In the genomic region with DNA sequence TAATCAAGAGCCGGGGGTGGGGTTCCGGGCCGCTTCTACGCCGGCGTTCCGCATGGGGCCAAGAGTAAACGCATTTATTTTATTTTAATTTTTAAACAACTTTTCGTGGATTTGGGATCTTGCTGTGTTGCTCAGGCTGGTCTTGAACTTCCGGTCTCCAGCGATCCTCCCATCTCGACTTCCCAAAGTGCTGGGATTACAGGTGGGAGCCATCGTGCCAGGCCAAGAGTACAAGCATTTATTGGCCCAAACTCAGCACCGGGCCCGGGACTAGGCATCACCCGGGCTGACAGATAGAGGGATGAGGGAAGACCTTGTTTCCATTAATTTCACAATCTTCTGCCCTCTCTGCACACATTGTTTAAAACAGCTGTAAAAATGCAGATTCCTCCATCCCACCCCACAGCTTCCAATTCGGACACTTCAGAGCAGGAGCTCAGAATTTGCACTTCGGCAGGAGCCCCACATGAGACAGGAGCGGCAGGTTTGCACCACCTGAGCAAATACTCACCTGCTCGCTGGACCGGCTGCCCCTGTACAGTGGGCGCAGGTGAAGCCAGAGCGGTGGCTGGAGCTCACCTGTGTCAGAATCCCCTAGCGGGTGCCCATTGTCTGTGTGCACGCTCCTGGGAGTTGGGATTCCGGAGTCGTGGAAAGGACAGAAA, we compare ENCODE assay signal across 8 cellular contexts. TPM values are rescaled to one million over a fixed set of nuclear protein-coding genes. Genes with fewer than 3 reads are reported as not detected.
DNase-seq lines count a peak whose midpoint lies in the region; ATAC-seq and TF ChIP-seq lines count a peak whose summit lies in the region.

No MANE protein-coding gene starts in this region.

- no peaks in the 10 kb centered on the region for H3K27me3 ChIP-seq in SU-DHL-6 (ENCODE audit: low read length)
- no peaks in the 10 kb centered on the region for H3K27me3 ChIP-seq in right cardiac atrium (ENCODE audit: control insufficient read depth, insufficient read depth)
- H3K27me3 ChIP-seq in stomach smooth muscle (ENCODE audit: control insufficient read depth in 1 of 2, insufficient read depth in 2 of 2, low read length in 2 of 2) = peaks cover 0 to 6% of the 10 kb centered on the region in 2 donors

- peaks cover 24% of the 10 kb centered on the region for H3K4me1 Mint-ChIP-seq in activated CD4-positive, alpha-beta T cell treated with anti-CD3 and anti-CD28 coated beads, Interleukin-2, amount 10 ng/mL, durations not matched to agents 7 days and 5 days

- no peaks in the 10 kb centered on the region for H3K9me3 Mint-ChIP-seq in activated CD4-positive, alpha-beta T cell treated with anti-CD3 and anti-CD28 coated beads, Interleukin-2, amount 10 ng/mL, durations not matched to agents 7 days and 5 days

- H3K9me3 ChIP-seq in SU-DHL-6 (ENCODE audit: insufficient read depth, low read length) (no peaks in the 10 kb centered on the region), right cardiac atrium (ENCODE audit: control insufficient read depth, low read length) (no peaks in the 10 kb centered on the region), stomach smooth muscle (ENCODE audit: control insufficient read depth in 2 of 2, low read length in 2 of 2) (no peaks in the 10 kb centered on the region)

- H3K9me2 ChIP-seq in SU-DHL-6 (replicated peaks; ENCODE audit: insufficient read depth, low read length) = no peaks in the 10 kb centered on the region

- POLR2A ChIA-PET in activated CD4-positive, alpha-beta T cell treated with anti-CD3 and anti-CD28 coated beads, Interleukin-2, amount 10 ng/mL, durations not matched to agents 7 days and 5 days (lab: Charles Lee) = no interaction called here

- H3F3A ChIP-seq in SU-DHL-6 (ENCODE audit: insufficient read depth) = peaks cover 32% of the 10 kb centered on the region

- intact Hi-C loops in right cardiac atrium (cut with DNase I) = no loop called here

- peak overlapping the region; percentile 74 for H3K4me2 ChIP-seq in SU-DHL-6 (ENCODE audit: low read depth, low read length, poor library complexity, severe bottlenecking)

- H3K36me3 ChIP-seq in SU-DHL-6 (ENCODE audit: low read length) = no peaks in the 10 kb centered on the region
- no peaks in the 10 kb centered on the region for H3K36me3 ChIP-seq in stomach smooth muscle (ENCODE audit: control insufficient read depth in 2 of 2, insufficient read depth in 2 of 2, low read length in 2 of 2)

- H3K79me2 ChIP-seq in SU-DHL-6 (ENCODE audit: insufficient read depth, low read length) = peaks cover 35% of the 10 kb centered on the region

- H3K27ac ChIP-seq in SU-DHL-6 (ENCODE audit: low read depth, low read length) (no peak overlapping the region), right cardiac atrium (ENCODE audit: low read length) (no peak overlapping the region), stomach smooth muscle (ENCODE audit: low read length) (no peak overlapping the region)

- H3K27ac Mint-ChIP-seq in activated CD4-positive, alpha-beta T cell treated with anti-CD3 and anti-CD28 coated beads, Interleukin-2, amount 10 ng/mL, durations not matched to agents 7 days and 5 days = peak overlapping the region; percentile 41

- peak overlapping the region; percentile 55 for H3K4me3 Mint-ChIP-seq in activated CD4-positive, alpha-beta T cell treated with anti-CD3 and anti-CD28 coated beads, Interleukin-2, amount 10 ng/mL, durations not matched to agents 7 days and 5 days

- H3K4me3 ChIP-seq in SU-DHL-6 (ENCODE audit: insufficient read depth, low read length, poor library complexity, severe bottlenecking) (peak overlapping the region; percentile 57), right cardiac atrium (ENCODE audit: low read length) (peak overlapping the region; percentile 31), stomach smooth muscle (ENCODE audit: low read length in 2 of 2) (peak overlapping the region; percentile 21 to 63)

- H4K20me1 ChIP-seq in SU-DHL-6 (ENCODE audit: low read depth, low read length) = no peaks in the 10 kb centered on the region

- WGBS in right cardiac atrium = 43% methylated on average over 27 of the region's 27 CpGs

- peak overlapping the region; percentile 40 for H3K9ac ChIP-seq in SU-DHL-6 (ENCODE audit: low read length)
- no peak overlapping the region for H3K9ac ChIP-seq in stomach smooth muscle (ENCODE audit: low read length in 2 of 2)

- no peak for DNase-seq in activated CD4-positive, alpha-beta T cell treated with anti-CD3 and anti-CD28 coated beads, Interleukin-2, amount 10 ng/mL, durations not matched to agents 7 days and 5 days
- DNase-seq in activated CD4-positive, alpha-beta T cell treated with anti-CD3 and anti-CD28 coated beads, Interleukin-2, amount 50 U/mL, for 4 hours = no peak
- DNase-seq in right cardiac atrium = peak in 1 of 3 donors; percentile 48
- no peak for DNase-seq in HPDE6-E6E7 (ENCODE audit: extremely low spot score)
- no peak for DNase-seq in cerebellum (ENCODE audit: low spot score)
- no peak for DNase-seq in superior temporal gyrus (ENCODE audit: extremely low spot score)

- no peak for ATAC-seq in right cardiac atrium

- TF ChIP-seq CTCF in SU-DHL-6 (IDR thresholded peaks at IDR 0.05; ENCODE audit: insufficient read depth, low read length, poor library complexity, severe bottlenecking) = no peak

- CTCF ChIA-PET in activated CD4-positive, alpha-beta T cell treated with anti-CD3 and anti-CD28 coated beads, Interleukin-2, amount 10 ng/mL, durations not matched to agents 7 days and 5 days (lab: Charles Lee) = interaction anchor here (0.6 to 2.6 kb wide), 8 partner anchors 8 to 269 kb away, joined by 3 to 8 read pairs (median 4); no protein-coding TSS in a partner anchor

- H3K4me1 ChIP-seq in right cardiac atrium (ENCODE audit: control insufficient read depth, insufficient read depth, low read length) (no peaks in the 10 kb centered on the region), stomach smooth muscle (ENCODE audit: control insufficient read depth, insufficient read depth, low read length) (peaks cover 12% of the 10 kb centered on the region)

- H3K27me3 Mint-ChIP-seq in activated CD4-positive, alpha-beta T cell treated with anti-CD3 and anti-CD28 coated beads, Interleukin-2, amount 10 ng/mL, durations not matched to agents 7 days and 5 days = peaks cover 10% of the 10 kb centered on the region

- H2AFZ ChIP-seq in SU-DHL-6 (ENCODE audit: low read depth, low read length, severe bottlenecking) = peak overlapping the region; percentile 80

- H3K36me3 Mint-ChIP-seq in activated CD4-positive, alpha-beta T cell treated with anti-CD3 and anti-CD28 coated beads, Interleukin-2, amount 10 ng/mL, durations not matched to agents 7 days and 5 days (ENCODE audit: low read depth) = peaks cover 13% of the 10 kb centered on the region

RNA-seq across cellular contexts. Expression of gene GINS2, which starts 0.7 kb away (rescaled TPM):
- 10 to 100 TPM; 49.3 to 50.0 TPM for total RNA-seq in activated CD4-positive, alpha-beta T cell treated with anti-CD3 and anti-CD28 coated beads, Interleukin-2, amount 10 ng/mL, durations not matched to agents 7 days and 5 days
- total RNA-seq in right cardiac atrium (1 to 10 TPM in 1 of 4 donors, under 1 TPM in 3; 0.33 to 1.1 (median 0.40) TPM), cerebellum (11.3 TPM)
- polyA plus RNA-seq in right cardiac atrium = 0.23 TPM
